ENCODE assay signal across 21 cellular contexts in the genomic region with DNA sequence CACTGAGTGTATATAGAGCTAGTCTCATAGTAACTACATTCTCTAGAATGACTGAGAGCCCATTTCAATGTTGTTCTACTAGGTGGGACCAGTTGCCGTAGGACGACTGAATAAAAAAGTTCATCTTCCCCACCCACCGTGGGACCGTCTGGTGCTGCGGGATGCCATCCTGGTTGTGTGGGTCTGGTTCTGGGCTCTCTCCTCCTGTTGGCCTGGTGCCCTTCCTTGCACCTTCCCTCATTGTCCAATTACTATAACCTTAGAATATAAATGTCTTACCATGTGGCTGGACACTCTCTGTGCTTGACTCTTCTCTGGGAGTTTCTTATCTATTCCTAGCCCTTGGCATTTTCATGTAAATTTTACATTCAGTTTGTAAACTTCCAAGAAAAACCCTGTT.
DNase-seq lines count a peak whose midpoint lies in the region; FAIRE-seq and TF ChIP-seq lines count a peak whose summit lies in the region.
"Had no signal": no experiment of that assay in that cellular context is flagged by ENCODE, and none has a peak within 500 bp of the region (broad histone marks: within the 10 kb centered on the region; RNA-seq: fewer than 3 reads in every experiment).

No MANE protein-coding gene starts in this region.

- H3K27me3 ChIP-seq in small intestine (ENCODE audit: control insufficient read depth in 2 of 2, insufficient read depth in 2 of 2, low read length in 2 of 2) = no peaks in the 10 kb centered on the region
- H3K27me3 ChIP-seq: BLaER1 treated with 17β-estradiol and CSF1 and Interleukin-3, amounts not matched to agents 10 nM and 100 nM had no signal

- no peaks in the 10 kb centered on the region for H3K9me3 Mint-ChIP-seq in activated naive CD4-positive, alpha-beta T cell treated with anti-CD3 and anti-CD28 coated beads, Interleukin-2, amount 50 U/mL, for 24 hours
- H3K9me3 Mint-ChIP-seq in osteocyte (ENCODE audit: unreplicated experiment) = peaks cover 43% of the 10 kb centered on the region
- H3K9me3 Mint-ChIP-seq: CD4-positive, alpha-beta T cell; CD8-positive, alpha-beta T cell had no signal

- no peaks in the 10 kb centered on the region for H3K27me3 Mint-ChIP-seq in activated naive CD4-positive, alpha-beta T cell treated with anti-CD3 and anti-CD28 coated beads, Interleukin-2, amount 50 U/mL, for 24 hours
- no peaks in the 10 kb centered on the region for H3K27me3 Mint-ChIP-seq in osteocyte (ENCODE audit: unreplicated experiment)
- H3K27me3 Mint-ChIP-seq: B cell; CD4-positive, alpha-beta T cell had no signal

- H3K36me3 ChIP-seq in small intestine (ENCODE audit: control insufficient read depth in 2 of 2, insufficient read depth in 2 of 2, low read length in 2 of 2) = no peaks in the 10 kb centered on the region
- H3K36me3 ChIP-seq: BLaER1 treated with 17β-estradiol and CSF1 and Interleukin-3, amounts not matched to agents 10 nM and 100 nM had no signal

- no peak overlapping the region for H3K4me3 ChIP-seq in small intestine (ENCODE audit: low read depth in 1 of 2, low read length in 2 of 2)
- H3K4me3 ChIP-seq: A549; BLaER1 treated with 17β-estradiol and CSF1 and Interleukin-3, amounts not matched to agents 10 nM and 100 nM had no signal

- H3K27ac Mint-ChIP-seq in activated naive CD4-positive, alpha-beta T cell treated with anti-CD3 and anti-CD28 coated beads, Interleukin-2, amount 50 U/mL, for 24 hours = peak overlapping the region; percentile 14
- no peak overlapping the region for H3K27ac Mint-ChIP-seq in osteocyte (ENCODE audit: unreplicated experiment)
- H3K27ac Mint-ChIP-seq: B cell; CD4-positive, alpha-beta T cell; CD8-positive, alpha-beta T cell had no signal

- TF ChIP-seq CTCF in osteocyte (IDR thresholded peaks at IDR 0.05) = no peak

- no peaks in the 10 kb centered on the region for H3K4me1 Mint-ChIP-seq in activated naive CD4-positive, alpha-beta T cell treated with anti-CD3 and anti-CD28 coated beads, Interleukin-2, amount 50 U/mL, for 24 hours
- no peaks in the 10 kb centered on the region for H3K4me1 Mint-ChIP-seq in osteocyte (ENCODE audit: unreplicated experiment)
- H3K4me1 Mint-ChIP-seq: B cell had no signal

- no peaks in the 10 kb centered on the region for H3K4me1 ChIP-seq in small intestine (ENCODE audit: control insufficient read depth in 2 of 2, insufficient read depth in 1 of 2, low read depth in 1 of 2, low read length in 1 of 2)
- H3K4me1 ChIP-seq: A549, Caco-2 had no signal

- H3K27ac ChIP-seq in small intestine (ENCODE audit: low read depth in 1 of 2, low read length in 1 of 2) = no peak overlapping the region
- H3K27ac ChIP-seq: 22Rv1; A549; BLaER1 treated with 17β-estradiol and CSF1 and Interleukin-3, amounts not matched to agents 10 nM and 100 nM; C4-2B had no signal

- no peak for DNase-seq in activated naive CD4-positive, alpha-beta T cell treated with anti-CD3 and anti-CD28 coated beads, Interleukin-2, amount 50 U/mL, for 16 hours
- peak; percentile 66 for DNase-seq in osteocyte (ENCODE audit: extremely low spot score, unreplicated experiment)
- no peak for DNase-seq in OCI-M2 (lab: John Stamatoyannopoulos, UW; ENCODE audit: unreplicated experiment)
- no peak for DNase-seq in small intestine
- DNase-seq: AML-193; Caco-2; Calu3; CD4-positive, alpha-beta T cell; CD8-positive, alpha-beta T cell; DMS79 treated with DMSO at 0.1 percent for 48 hours; GF-D8 had no signal

- H3K9me3 ChIP-seq in small intestine (ENCODE audit: control insufficient read depth, low read depth) = no peaks in the 10 kb centered on the region
- H3K9me3 ChIP-seq: A549, Caco-2 had no signal

- WGBS in small intestine, 3 donors = 76 to 94% (median 89%) methylated on average over 5 of the region's 5 CpGs

- H3K4me3 Mint-ChIP-seq in activated naive CD4-positive, alpha-beta T cell treated with anti-CD3 and anti-CD28 coated beads, Interleukin-2, amount 50 U/mL, for 24 hours = no peak overlapping the region
- no peak overlapping the region for H3K4me3 Mint-ChIP-seq in osteocyte (ENCODE audit: unreplicated experiment)
- H3K4me3 Mint-ChIP-seq: B cell; CD4-positive, alpha-beta T cell; CD8-positive, alpha-beta T cell had no signal

- no peaks in the 10 kb centered on the region for H3K36me3 Mint-ChIP-seq in activated naive CD4-positive, alpha-beta T cell treated with anti-CD3 and anti-CD28 coated beads, Interleukin-2, amount 50 U/mL, for 24 hours
- no peaks in the 10 kb centered on the region for H3K36me3 Mint-ChIP-seq in osteocyte (ENCODE audit: unreplicated experiment)
- H3K36me3 Mint-ChIP-seq: CD8-positive, alpha-beta T cell had no signal

- no peak for FAIRE-seq in small intestine (lab: Jason Lieb, UNC)
- FAIRE-seq: A549, D721Med, G401.6, GM12891, GM19239 had no signal
